8 cellular contexts compared by ENCODE assay signal in the genomic region with DNA sequence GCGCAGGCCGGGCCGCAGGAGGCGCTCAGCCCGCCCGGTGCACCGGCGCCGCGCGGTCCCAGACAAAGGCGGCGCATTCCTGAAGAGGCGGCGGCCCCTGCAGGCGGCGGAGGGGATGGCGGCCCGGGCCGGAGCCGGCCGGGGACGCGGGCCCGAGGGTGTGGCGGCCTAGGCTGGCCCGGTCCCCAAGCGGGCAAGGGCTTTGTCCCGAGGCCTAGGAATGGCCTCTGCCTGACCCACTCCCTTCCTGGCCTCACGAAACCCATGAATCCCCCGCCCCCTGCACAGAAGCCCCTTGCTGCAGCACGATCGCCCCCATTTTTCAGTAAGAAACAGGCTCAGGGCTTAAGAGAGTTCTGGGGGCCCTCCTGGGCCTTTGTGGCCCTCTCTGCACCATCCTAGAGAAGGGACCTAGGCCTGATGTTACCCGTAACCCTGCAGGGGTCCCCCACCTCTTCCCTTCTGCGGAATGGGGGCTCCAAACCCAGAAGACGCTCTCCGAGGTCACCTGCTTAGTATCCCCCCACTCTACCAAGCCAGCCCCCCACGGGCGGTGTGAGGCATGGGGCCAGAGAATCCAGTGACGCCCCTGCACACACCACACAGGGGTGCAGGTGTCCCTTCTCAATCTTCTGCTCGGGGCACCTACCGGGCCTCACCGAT. TPM values are rescaled to one million over a fixed set of nuclear protein-coding genes. Genes with fewer than 3 reads are reported as not detected.
A peak's percentile ranks its signal among the peaks of the same experiment; 100 is the strongest.
DNase-seq lines count a peak whose midpoint lies in the region; ATAC-seq, FAIRE-seq and TF ChIP-seq lines count a peak whose summit lies in the region.

No MANE protein-coding gene starts in this region.

- H3K4me3 ChIP-seq in HUES48 (ENCODE audit: low read depth, low read length) (peak overlapping the region; percentile 75), GM12878 (no peak overlapping the region)

- ATAC-seq in GM12878 (peak; percentile 95), HG02840 (IDR thresholded peaks at IDR 0.05; ENCODE audit: low FRiP score, unreplicated experiment) (no peak)

- no peak for TF ChIP-seq EP300 in GM12878 (IDR thresholded peaks at IDR 0.05; ENCODE audit: borderline replicate concordance in 1 of 2, control insufficient read depth in 1 of 2, low read depth in 2 of 2, low read length in 2 of 2)

- TF ChIP-seq RAD21 in GM12878 (IDR thresholded peaks at IDR 0.05; ENCODE audit: insufficient read depth, low read depth, low read length): peak; percentile 82

- no peaks in the 10 kb centered on the region for H4K20me1 ChIP-seq in GM12878 (ENCODE audit: control insufficient read depth, insufficient read depth)

- TF ChIP-seq CTCF in GM12878 (IDR thresholded peaks at IDR 0.05 in 2 of 3, conservative IDR thresholded peaks at IDR 0.05 in 1 of 3; ENCODE audit: control insufficient read depth in 2 of 3, extremely low read depth in 1 of 3, insufficient read depth in 1 of 3, low read depth in 3 of 3, low read length in 3 of 3): peak; percentile 60 to 74 (median 61); a peak in 5 of 6 replicates

- SMC1A ChIA-PET in GM12878 (lab: Charles Lee; ENCODE audit: uncharacterized antibody, unreplicated experiment): no interaction called here

- H3K79me2 ChIP-seq in GM12878 (ENCODE audit: control insufficient read depth, insufficient read depth, low read length): no peaks in the 10 kb centered on the region

- H3K27ac ChIP-seq in HUES48 (ENCODE audit: low read depth, low read length): peak overlapping the region; percentile 51
- no peak overlapping the region for H3K27ac ChIP-seq in GM12878 (ENCODE audit: control insufficient read depth, insufficient read depth)

- POLR2A ChIA-PET in GM12878 (lab: Charles Lee): no interaction called here

- intact Hi-C loops in GM12878 (cut with micrococcal nuclease; ENCODE audit: unreplicated experiment): loop anchor here (5.0 kb wide), 1 partner anchor 111 kb away; no protein-coding TSS in a partner anchor

- BruUV-seq in GM12878 (replicated peaks; lab: Mats Ljungman, UMichigan): no TSS peak

- peak overlapping the region; percentile 70 for H3K9ac ChIP-seq in HUES48 (ENCODE audit: low read depth, low read length)
- H3K9ac ChIP-seq in GM12878 (ENCODE audit: control insufficient read depth, insufficient read depth, low read length): no peak overlapping the region

- H3K4me1 ChIP-seq in HUES48 (ENCODE audit: control insufficient read depth, insufficient read depth, low read length): no peaks in the 10 kb centered on the region; the same call in 1 of the 2 replicates
- H3K4me1 ChIP-seq in GM12878 (ENCODE audit: control insufficient read depth, insufficient read depth, low read length): no peaks in the 10 kb centered on the region

- DNase-seq in G401 (ENCODE audit: low spot score) (peak; percentile 62), T-helper 2 cell (peak in 4 of 5 experiments; percentile 26 to 46 (median 34)), GM12878 (ENCODE audit: low read depth, low spot score) (no peak), iPS-NIHi11 (ENCODE audit: low spot score) (peak; percentile 87), cerebellar cortex (ENCODE audit: low spot score) (no peak)
- peak; percentile 18 to 46 for DNase-seq in stimulated activated CD4-positive, alpha-beta T cell treated with anti-CD3 and anti-CD28 coated beads, Interleukin-15, amount 100 ng/mL, for 1 hour (ENCODE audit: low read depth in 1 of 2, low spot score in 1 of 2)

- in situ Hi-C loops in G401 (cut with HindIII; ENCODE audit: low sequenced_read_pairs) (no loop called here), GM12878 (cut with MboI) (loop anchor here (10.0 kb wide), 1 partner anchor 114 kb away; a partner anchor contains a TSS)

- RAD21 ChIA-PET in GM12878 (lab: Charles Lee; ENCODE audit: unreplicated experiment): interaction anchor here (0.7 to 1.0 kb wide), 2 partner anchors 101 to 109 kb away, joined by 3 to 4 read pairs; no protein-coding TSS in a partner anchor

- no peaks in the 10 kb centered on the region for H3K9me3 ChIP-seq in HUES48 (ENCODE audit: control insufficient read depth, insufficient read depth, low read length)
- H3K9me3 ChIP-seq in GM12878 (replicated peaks; ENCODE audit: control insufficient read depth, insufficient read depth, low read length): no peaks in the 10 kb centered on the region

- no peak for FAIRE-seq in GM12878 (lab: Jason Lieb, UNC)

- no peak overlapping the region for H2AFZ ChIP-seq in GM12878 (ENCODE audit: control insufficient read depth, low read depth, low read length)

- TF ChIP-seq POLR2A in GM12878 (IDR thresholded peaks at IDR 0.05; ENCODE audit: low read depth, low read length): no peak

- WGBS in GM12878 (ENCODE audit: insufficient coverage, insufficient replicate concordance, low lambda C conversion rate, missing lambda C conversion rate): 24% methylated on average over 21 of the region's 43 CpGs

- peak overlapping the region; percentile 42; the same call in 1 of the 2 replicates for H3K4me2 ChIP-seq in GM12878 (ENCODE audit: control insufficient read depth, insufficient read depth)

- H3K27me3 ChIP-seq in HUES48 (ENCODE audit: control insufficient read depth, insufficient read depth, low read length): peaks cover 3% of the 10 kb centered on the region; the same call in 1 of the 2 replicates
- H3K27me3 ChIP-seq in GM12878 (replicated peaks in 1 of 2; ENCODE audit: control insufficient read depth in 2 of 2, insufficient read depth in 2 of 2, low read length in 1 of 2): no peaks in the 10 kb centered on the region; a peak in 1 of 4 replicates

- H3K36me3 ChIP-seq in HUES48 (ENCODE audit: control insufficient read depth, insufficient read depth, low read length) (no peaks in the 10 kb centered on the region), GM12878 (ENCODE audit: control insufficient read depth in 2 of 2, insufficient read depth in 2 of 2, low read length in 1 of 2) (no peaks in the 10 kb centered on the region)

- CTCF ChIA-PET in GM12878 (lab: Yijun Ruan, JAX): no interaction called here

TF ChIP-seq in GM12878, 131 proteins besides CTCF, POLR2A, EP300 and RAD21 (continues in another document):
- TF ChIP-seq SRF (IDR thresholded peaks at IDR 0.05; ENCODE audit: low read depth in 2 of 2, low read length in 2 of 2) (no peak), BHLHE40 (IDR thresholded peaks at IDR 0.05; ENCODE audit: borderline replicate concordance in 1 of 2, low read depth in 2 of 2, low read length in 1 of 2) (peak in 1 of 2 experiments; percentile 33; a peak in 1 of 4 replicates)

RNA-seq across cellular contexts. Expression of a gene that starts 0.4 kb away (rescaled TPM):
- 39.2 and 50.4 TPM in 2 replicates for total RNA-seq in G401 (2014; rRNA removed; shearing (Covaris generic))
- total RNA-seq in GM12878 (2013; cell fraction: nucleolus; rRNA removed): 0.27 and 0.56 TPM in 2 replicates
- total RNA-seq in GM12878 (2014; rRNA removed) (0.54 and 0.73 TPM in 2 replicates), GM12878 (2014; rRNA removed; fragmentation: Illumina TruSeq; extraction: Trizol) (0.09 and 0.13 TPM in 2 replicates), GM12878 (2021) (0.77 and 0.87 TPM in 2 replicates)
- polyA plus RNA-seq in GM12878 (2011; ENCODE audit: low read depth): not detected
- polyA plus RNA-seq in GM12878 (2011; rRNA removed) (0.23 TPM in 1 of 2 replicates, not detected in the other), GM12878 (2014; fragmentation: Illumina TruSeq; extraction: Trizol) (0.03 TPM in 1 of 2 replicates, not detected in the other), GM12878 (2014; fragmentation: Nextera tagmentation; extraction: Ambion mirVana) (not detected), GM12878 (2014; rRNA removed) (0.46 and 0.99 TPM in 2 replicates), GM12878 (2016; fragmentation: Nextera tagmentation; extraction: Ambion mirVana) (1 to 10 TPM in 1 of 2 experiments, under 1 TPM in 1; 0.76 to 1.0 TPM)
- 0.52 and 0.65 TPM in 2 replicates for polyA plus RNA-seq in GM12878 (2011; cell fraction: cytosol; rRNA removed)
- 0.54 and 1.2 TPM in 2 replicates for polyA plus RNA-seq in GM12878 (2011; cell fraction: nucleus; rRNA removed)
- polyA plus RNA-seq in GM12878 (2012): 0.31 and 0.83 TPM in 2 replicates
- 0.29 and 0.82 TPM in 2 replicates for polyA minus RNA-seq in GM12878 (2011; rRNA and poly(A)+ RNA removed)
- 1.7 TPM in 1 of 2 replicates, not detected in the other for polyA minus RNA-seq in GM12878 (2011; cell fraction: cytosol; rRNA and poly(A)+ RNA removed)
- 0.48 and 0.60 TPM in 2 replicates for polyA minus RNA-seq in GM12878 (2011; cell fraction: nucleus; rRNA and poly(A)+ RNA removed)

RNA-seq across cellular contexts. Expression of a gene that starts 51.4 kb away (rescaled TPM):
- total RNA-seq in G401 (2014; rRNA removed; shearing (Covaris generic)): 54.1 and 59.2 TPM in 2 replicates
- total RNA-seq in GM12878 (2013; cell fraction: nucleolus; rRNA removed): 3.7 and 5.2 TPM in 2 replicates
- 37.4 and 38.9 TPM in 2 replicates for total RNA-seq in GM12878 (2014; rRNA removed)
- 12.5 and 15.2 TPM in 2 replicates for total RNA-seq in GM12878 (2014; rRNA removed; fragmentation: Illumina TruSeq; extraction: Trizol)
- 27.0 and 27.7 TPM in 2 replicates for total RNA-seq in GM12878 (2021)
- 6.9 TPM for polyA plus RNA-seq in GM12878 (2011; ENCODE audit: low read depth)
- 9.1 and 17.4 TPM in 2 replicates for polyA plus RNA-seq in GM12878 (2011; rRNA removed)
- 30.2 and 48.0 TPM in 2 replicates for polyA plus RNA-seq in GM12878 (2011; cell fraction: cytosol; rRNA removed)
- polyA plus RNA-seq in GM12878 (2011; cell fraction: nucleus; rRNA removed): 18.6 and 25.2 TPM in 2 replicates
- polyA plus RNA-seq in GM12878 (2012): 15.0 and 17.2 TPM in 2 replicates
- polyA plus RNA-seq in GM12878 (2014; fragmentation: Illumina TruSeq; extraction: Trizol): 1.5 and 8.1 TPM in 2 replicates
- 1 to 10 TPM; 1.6 to 4.2 TPM for polyA plus RNA-seq in GM12878 (2014; fragmentation: Nextera tagmentation; extraction: Ambion mirVana)
- 36.7 and 41.9 TPM in 2 replicates for polyA plus RNA-seq in GM12878 (2014; rRNA removed)
- 10 to 100 TPM; 59.4 to 62.8 TPM for polyA plus RNA-seq in GM12878 (2016; fragmentation: Nextera tagmentation; extraction: Ambion mirVana)
- polyA minus RNA-seq in GM12878 (2011; rRNA and poly(A)+ RNA removed): 7.2 and 15.7 TPM in 2 replicates
- 4.6 and 5.3 TPM in 2 replicates for polyA minus RNA-seq in GM12878 (2011; cell fraction: cytosol; rRNA and poly(A)+ RNA removed)
- 5.0 and 5.9 TPM in 2 replicates for polyA minus RNA-seq in GM12878 (2011; cell fraction: nucleus; rRNA and poly(A)+ RNA removed)

Comparison
In these comparisons a context has a peak if more than half of its experiments do, and no peak if none do; other contexts are left out.
1. DNase-seq: peak in G401 (single experiment), T-helper 2 cell (4 of 5), iPS-NIHi11 (single experiment) and stimulated activated CD4-positive, alpha-beta T cell treated with anti-CD3 and anti-CD28 coated beads, Interleukin-15, amount 100 ng/mL, for 1 hour (2 of 2); none in GM12878 (single experiment) and cerebellar cortex (single experiment).
2. RNA of a gene that starts 0.4 kb away (total RNA-seq): 39.2 to 50.4 TPM in G401; 0.09 to 0.87 TPM in GM12878; every median in the first group is over 10 times any median in the second.